13 cellular contexts compared by ENCODE assay signal in the genomic region with DNA sequence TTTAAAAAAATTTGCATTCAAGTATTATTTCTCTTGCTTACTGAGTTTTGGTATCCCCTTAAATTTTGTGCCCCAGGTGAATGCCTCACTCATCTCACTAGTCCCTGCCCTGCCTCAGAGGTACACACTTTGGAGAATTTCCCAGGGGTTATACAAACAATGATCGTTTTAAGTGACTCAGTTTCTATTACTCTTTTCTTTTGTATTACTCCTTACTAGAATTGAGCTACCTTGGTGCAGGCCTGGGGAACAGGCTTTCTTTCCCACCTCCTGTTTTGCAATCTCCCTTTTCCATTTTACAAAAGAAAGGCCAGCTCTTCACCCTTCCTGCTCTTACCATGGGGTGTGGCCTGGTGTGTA. TPM values are rescaled to one million over a fixed set of nuclear protein-coding genes. Genes with fewer than 3 reads are reported as not detected.
DNase-seq lines count a peak whose midpoint lies in the region; ATAC-seq and TF ChIP-seq lines count a peak whose summit lies in the region.
"Had no signal": no experiment of that assay in that cellular context is flagged by ENCODE, and none has a peak within 500 bp of the region (broad histone marks: within the 10 kb centered on the region; RNA-seq: fewer than 3 reads in every experiment).

No MANE protein-coding gene starts in this region.

- H3K27ac ChIP-seq in left ventricle myocardium inferior (replicated peaks) (no peak overlapping the region), PC-3 (ENCODE audit: low read length) (no peak overlapping the region), vagina (no peak overlapping the region)
- H3K27ac ChIP-seq: Peyer's patch had no signal

- CTCF ChIA-PET in PC-3 (lab: Charles Lee): interaction anchor here (1.0 to 1.3 kb wide), 3 partner anchors 172 to 471 kb away, joined by 3 to 5 read pairs (median 4); no protein-coding TSS in a partner anchor

- ATAC-seq in left ventricle myocardium superior: no peak
- peak; percentile 1; the same call in 1 of the 2 replicates for ATAC-seq in PC-3
- no peak for ATAC-seq in effector memory CD8-positive, alpha-beta T cell (replicated peaks)

- H3F3A ChIP-seq in PC-3 (ENCODE audit: low read length, unreplicated experiment): no peaks in the 10 kb centered on the region

- peaks cover 40 to 47% of the 10 kb centered on the region in 2 donors for H3K27me3 Mint-ChIP-seq in effector memory CD8-positive, alpha-beta T cell

- H3K79me2 ChIP-seq in PC-3 (ENCODE audit: low read length): no peaks in the 10 kb centered on the region

- no peaks in the 10 kb centered on the region for H4K20me1 ChIP-seq in PC-3 (ENCODE audit: low read length)

- no peaks in the 10 kb centered on the region for H3K9me2 ChIP-seq in PC-3 (replicated peaks; ENCODE audit: low read length)

- H3K9me3 ChIP-seq in left ventricle myocardium inferior (replicated peaks) (no peaks in the 10 kb centered on the region), PC-3 (ENCODE audit: low read length) (no peaks in the 10 kb centered on the region), vagina (no peaks in the 10 kb centered on the region)
- H3K9me3 ChIP-seq: BE2C, Peyer's patch had no signal

- H3K4me1 Mint-ChIP-seq in effector memory CD8-positive, alpha-beta T cell (ENCODE audit: low read depth in 2 of 2): peaks cover 12 to 21% of the 10 kb centered on the region in 2 donors

- POLR2A ChIA-PET in PC-3 (lab: Charles Lee; ENCODE audit: unreplicated experiment): interaction anchor here (0.6 kb wide), 2 partner anchors 55 to 86 kb away, joined by 3 read pairs; no protein-coding TSS in a partner anchor

- TF ChIP-seq CTCF in left ventricle myocardium inferior (IDR thresholded peaks at IDR 0.05; ENCODE audit: borderline replicate concordance) (peak; percentile 4), PC-3 (conservative IDR thresholded peaks at IDR 0.05; ENCODE audit: low read depth, low read length) (no peak), epithelial cell of esophagus (IDR thresholded peaks at IDR 0.05; ENCODE audit: insufficient read depth, low read depth, low read length, missing control alignments) (no peak), vagina (IDR thresholded peaks at IDR 0.05) (no peak), GM20000 (IDR thresholded peaks at IDR 0.05; ENCODE audit: extremely low read depth, missing control alignments) (no peak)

- H3K9me3 Mint-ChIP-seq in effector memory CD8-positive, alpha-beta T cell: no peaks in the 10 kb centered on the region
- H3K9me3 Mint-ChIP-seq: IgD-negative memory B cell had no signal

- no peak overlapping the region for H3K4me3 Mint-ChIP-seq in effector memory CD8-positive, alpha-beta T cell

- intact Hi-C loops in left ventricle myocardium inferior (cut with micrococcal nuclease): no loop called here
- intact Hi-C loops in left ventricle myocardium superior (cut with micrococcal nuclease): no loop called here
- intact Hi-C loops in PC-3 (cut with micrococcal nuclease): no loop called here
- intact Hi-C loops in vagina (cut with DNase I): loop anchor here (5.0 kb wide), 1 partner anchor 619 kb away; no protein-coding TSS in a partner anchor

- BruUV-seq in PC-3 (replicated peaks; lab: Mats Ljungman, UMichigan): no TSS peak

- no peak overlapping the region for H3K4me3 ChIP-seq in left ventricle myocardium inferior
- no peak overlapping the region for H3K4me3 ChIP-seq in PC-3 (ENCODE audit: low read length)
- no peak overlapping the region for H3K4me3 ChIP-seq in epithelial cell of esophagus (ENCODE audit: low read length)
- H3K4me3 ChIP-seq in vagina: no peak overlapping the region
- H3K4me3 ChIP-seq: Peyer's patch had no signal

- 0 out of 2 replicates have a peak overlapping the region, but pooled peaks have one; percentile 16 for H2AFZ ChIP-seq in PC-3 (ENCODE audit: low read length)

- no peak overlapping the region for H3K9ac ChIP-seq in PC-3 (ENCODE audit: low read length)

- H3K36me3 Mint-ChIP-seq in effector memory CD8-positive, alpha-beta T cell (ENCODE audit: insufficient read depth): no peaks in the 10 kb centered on the region
- H3K36me3 Mint-ChIP-seq: IgD-negative memory B cell had no signal

- H3K36me3 ChIP-seq in left ventricle myocardium inferior (peaks cover 6% of the 10 kb centered on the region), PC-3 (ENCODE audit: low read depth, low read length) (no peaks in the 10 kb centered on the region), vagina (no peaks in the 10 kb centered on the region)
- H3K36me3 ChIP-seq: BE2C, Peyer's patch had no signal

- H3K4me1 ChIP-seq in left ventricle myocardium inferior: peaks cover 46% of the 10 kb centered on the region
- H3K4me1 ChIP-seq in PC-3 (ENCODE audit: insufficient read depth, low read length): peaks cover 29% of the 10 kb centered on the region
- H3K4me1 ChIP-seq in vagina: peaks cover 32% of the 10 kb centered on the region
- H3K4me1 ChIP-seq: BE2C had no signal

- no peak overlapping the region for H3K4me2 ChIP-seq in PC-3 (ENCODE audit: low read length)

- H3K27ac Mint-ChIP-seq in effector memory CD8-positive, alpha-beta T cell: no peak overlapping the region

- DNase-seq in left ventricle myocardium inferior: no peak
- DNase-seq in left ventricle myocardium superior: no peak
- DNase-seq in PC-3: no peak
- DNase-seq in epithelial cell of esophagus (ENCODE audit: low read depth): peak; percentile 57
- no peak for DNase-seq in vagina (ENCODE audit: extremely low spot score in 2 of 2)
- DNase-seq in central memory CD4-positive, alpha-beta T cell: no peak
- no peak for DNase-seq in GM20000 (ENCODE audit: low spot score)
- DNase-seq in effector memory CD8-positive, alpha-beta T cell: no peak

- H3K27me3 ChIP-seq in left ventricle myocardium inferior (ENCODE audit: low read depth) (no peaks in the 10 kb centered on the region), PC-3 (ENCODE audit: low read length) (no peaks in the 10 kb centered on the region), vagina (no peaks in the 10 kb centered on the region)
- H3K27me3 ChIP-seq: BE2C, Peyer's patch had no signal

- TF ChIP-seq POLR2A in vagina (IDR thresholded peaks at IDR 0.05): no peak

RNA-seq across cellular contexts. Expression of gene CLEC3B, which starts 12.0 kb away (rescaled TPM):
- 80.8 TPM for total RNA-seq in left ventricle myocardium inferior
- 68.0 TPM for total RNA-seq in left ventricle myocardium superior
- 1.8 TPM in 1 of 2 replicates, not detected in the other for total RNA-seq in PC-3 (2014; rRNA removed)
- 41.7 TPM for total RNA-seq in vagina
- total RNA-seq: G401, H7 had no signal

Comparison
In these comparisons a context has a peak if more than half of its experiments do, and no peak if none do; other contexts are left out.
1. RNA of gene CLEC3B, which starts 12.0 kb away (total RNA-seq): 80.8 TPM in left ventricle myocardium inferior (single experiment), 68.0 TPM in left ventricle myocardium superior (single experiment) and 41.7 TPM in vagina (single experiment); 1.8 TPM in PC-3; every median in the first group is over 10 times any median in the second.